ENCODE assay signal across 20 cellular contexts in genomic region chr11:71155846-71156245, GRCh38.
"Had no signal": no experiment of that assay in that cellular context is flagged by ENCODE, and none has a peak within 500 bp of the region (broad histone marks: within the 10 kb centered on the region; RNA-seq: fewer than 3 reads in every experiment).

No MANE protein-coding gene starts in this region.

- H3K27ac ChIP-seq: dorsolateral prefrontal cortex, gastrocnemius medialis, lower lobe of right lung, neural progenitor cell, psoas muscle, sigmoid colon, thyroid gland, vagina had no signal

- DNase-seq: cerebellar nuclear complex; dorsolateral prefrontal cortex; effector CD4-positive, alpha-beta T cell; foreskin fibroblast; gastrocnemius medialis; kidney; left cardiac atrium; left ventricle myocardium superior; lower lobe of right lung; midbrain; naive thymus-derived CD4-positive, alpha-beta T cell; psoas muscle; right cardiac atrium; sigmoid colon; stimulated activated CD4-positive, alpha-beta T cell treated with anti-CD3 and anti-CD28 coated beads, Interleukin-2, amount 100 ng/mL, for 24 hours; stimulated activated naive B cell treated with anti-CD40 and anti-IgM and Interleukin-4, amounts not matched to agents 10 μg/mL and 1 μg/mL and 100 μg/mL, for 72 hours; thyroid gland; trophoblast cell had no signal

- ATAC-seq: gastrocnemius medialis; left cardiac atrium; left ventricle myocardium superior; lower lobe of right lung; naive thymus-derived CD4-positive, alpha-beta T cell; psoas muscle; right cardiac atrium; stimulated activated naive B cell treated with anti-CD40 and anti-IgM and Interleukin-4, amounts not matched to agents 10 μg/mL and 1 μg/mL and 100 μg/mL, for 72 hours had no signal

- H3K4me2 ChIP-seq: neural progenitor cell had no signal

- H3K9me3 ChIP-seq: gastrocnemius medialis, lower lobe of right lung, psoas muscle, sigmoid colon, thyroid gland, vagina had no signal

- H3K4me1 ChIP-seq: gastrocnemius medialis, neural progenitor cell, psoas muscle, sigmoid colon had no signal

- H3K27me3 ChIP-seq: thyroid gland, vagina had no signal

- FAIRE-seq: kidney had no signal

- H3K9ac ChIP-seq: neural progenitor cell had no signal

- H3K36me3 ChIP-seq: gastrocnemius medialis, lower lobe of right lung, neural progenitor cell, sigmoid colon, thyroid gland, vagina had no signal

- H2AFZ ChIP-seq: neural progenitor cell had no signal

- H3K4me3 ChIP-seq: dorsolateral prefrontal cortex, gastrocnemius medialis, lower lobe of right lung, neural progenitor cell, psoas muscle, sigmoid colon, thyroid gland, vagina had no signal
